In genomic region chr12:57462307-57463253, GRCh38 we compare ENCODE assay signal across 8 cellular contexts. TPM values are rescaled to one million over a fixed set of nuclear protein-coding genes. Genes with fewer than 3 reads are reported as not detected.
DNase-seq lines count a peak whose midpoint lies in the region; ATAC-seq and TF ChIP-seq lines count a peak whose summit lies in the region.

No MANE protein-coding gene starts in this region.

- peak; percentile 57 for ATAC-seq in HG03442 (IDR thresholded peaks at IDR 0.05; ENCODE audit: unreplicated experiment)

- intact Hi-C loops in activated CD4-positive, alpha-beta T cell treated with anti-CD3 and anti-CD28 coated beads, Interleukin-2, amount 10 ng/mL, durations not matched to agents 24 days and 14 days (cut with micrococcal nuclease) = loop anchor here (1.0 to 5.0 kb wide), 4 partner anchors 16 to 280 kb away; partner anchors contain the start of gene MBD6

- peak overlapping the region; percentile 27 to 77 for H3K27ac ChIP-seq in liver (ENCODE audit: low read depth in 1 of 2, low read length in 2 of 2)

- H3K27me3 Mint-ChIP-seq in activated CD4-positive, alpha-beta T cell treated with anti-CD3 and anti-CD28 coated beads, Interleukin-2, amount 10 ng/mL, durations not matched to agents 24 days and 14 days = peaks cover 20% of the 10 kb centered on the region

- H3K9me3 Mint-ChIP-seq in activated CD4-positive, alpha-beta T cell treated with anti-CD3 and anti-CD28 coated beads, Interleukin-2, amount 10 ng/mL, durations not matched to agents 24 days and 14 days = no peaks in the 10 kb centered on the region

- TF ChIP-seq RAD21 in liver (IDR thresholded peaks at IDR 0.05) = peak; percentile 89 to 93

- WGBS in liver = 5% methylated on average over 30 of the region's 30 CpGs

- peak; percentile 93 for TF ChIP-seq CTCF in liver (IDR thresholded peaks at IDR 0.05; ENCODE audit: low read depth, low read length, missing input control)

- peak overlapping the region in 1 of 2 donors; percentile 31 for H3K9ac ChIP-seq in liver (ENCODE audit: low read depth in 1 of 2, low read length in 2 of 2)

- peaks cover 9% of the 10 kb centered on the region for H3K36me3 Mint-ChIP-seq in activated CD4-positive, alpha-beta T cell treated with anti-CD3 and anti-CD28 coated beads, Interleukin-2, amount 10 ng/mL, durations not matched to agents 24 days and 14 days (ENCODE audit: low read depth)

- peak overlapping the region; percentile 89 for H3K4me3 Mint-ChIP-seq in activated CD4-positive, alpha-beta T cell treated with anti-CD3 and anti-CD28 coated beads, Interleukin-2, amount 10 ng/mL, durations not matched to agents 24 days and 14 days

- H3K27me3 ChIP-seq in liver (ENCODE audit: control insufficient read depth in 4 of 4, insufficient read depth in 4 of 4, low read length in 3 of 4) = no peaks in the 10 kb centered on the region

- H3K9me3 ChIP-seq in liver (ENCODE audit: control insufficient read depth in 4 of 4, low read length in 3 of 4) = no peaks in the 10 kb centered on the region

- H3K27ac Mint-ChIP-seq in activated CD4-positive, alpha-beta T cell treated with anti-CD3 and anti-CD28 coated beads, Interleukin-2, amount 10 ng/mL, durations not matched to agents 24 days and 14 days = peak overlapping the region; percentile 79

- DNase-seq in CD1c-positive myeloid dendritic cell (ENCODE audit: extremely low spot score) (peak; percentile 89), GM19240 (ENCODE audit: insufficient read length, low spot score) (peak; percentile 95), NCI-H510A treated with DMSO at 0.1 percent for 48 hours (lab: John Stamatoyannopoulos, UW) (peak; percentile 97), dermis blood vessel endothelial cell (peak; percentile 90)
- peak; percentile 97 for DNase-seq in activated CD4-positive, alpha-beta T cell treated with anti-CD3 and anti-CD28 coated beads, Interleukin-2, amount 10 ng/mL, durations not matched to agents 24 days and 14 days
- DNase-seq in stimulated activated CD4-positive, alpha-beta T cell treated with anti-CD3 and anti-CD28 coated beads, Interleukin-4, amount 100 ng/mL, for 1 hour = peak; percentile 87

- H3K36me3 ChIP-seq in liver (ENCODE audit: control insufficient read depth in 4 of 4, insufficient read depth in 3 of 4, low read depth in 1 of 4, low read length in 3 of 4) = no peaks in the 10 kb centered on the region

- peaks cover 7 to 30% (median 20%) of the 10 kb centered on the region in 4 donors for H3K4me1 ChIP-seq in liver (ENCODE audit: control insufficient read depth in 4 of 4, insufficient read depth in 4 of 4, low read length in 3 of 4)

- peak overlapping the region; percentile 52 to 60 (median 55) for H3K4me3 ChIP-seq in liver (ENCODE audit: low read depth in 1 of 3, low read length in 3 of 3)

- H3K4me1 Mint-ChIP-seq in activated CD4-positive, alpha-beta T cell treated with anti-CD3 and anti-CD28 coated beads, Interleukin-2, amount 10 ng/mL, durations not matched to agents 24 days and 14 days = peaks cover 49% of the 10 kb centered on the region

TF ChIP-seq in liver, 16 proteins besides CTCF, POLR2A, EP300 and RAD21:
- TF ChIP-seq SP1 (IDR thresholded peaks at IDR 0.05) (peak; percentile 33), HNF4G (IDR thresholded peaks at IDR 0.05) (no peak), HNF4A (conservative IDR thresholded peaks at IDR 0.05) (peak; percentile 15 to 28), REST (IDR thresholded peaks at IDR 0.05) (peak; percentile 36), ZBTB33 (IDR thresholded peaks at IDR 0.05) (no peak), GABPA (IDR thresholded peaks at IDR 0.05 in 1 of 2, conservative IDR thresholded peaks at IDR 0.05 in 1 of 2) (no peak), YY1 (IDR thresholded peaks at IDR 0.05) (no peak)

RNA-seq across cellular contexts. Expression of gene GLI1, which starts 3.0 kb away (rescaled TPM):
- 0.96 and 1.2 TPM in 2 replicates for total RNA-seq in activated CD4-positive, alpha-beta T cell treated with anti-CD3 and anti-CD28 coated beads, Interleukin-2, amount 10 ng/mL, durations not matched to agents 24 days and 14 days
- total RNA-seq in dermis blood vessel endothelial cell (0.17 and 0.47 TPM in 2 replicates), liver (under 1 TPM; 0.09 to 0.25 TPM)
- under 1 TPM; 0.23 to 0.44 TPM for polyA plus RNA-seq in liver

RNA-seq across cellular contexts. Expression of gene INHBE, which starts 7.5 kb away (rescaled TPM):
- 0.07 TPM in 1 of 2 replicates, not detected in the other for total RNA-seq in activated CD4-positive, alpha-beta T cell treated with anti-CD3 and anti-CD28 coated beads, Interleukin-2, amount 10 ng/mL, durations not matched to agents 24 days and 14 days
- total RNA-seq in dermis blood vessel endothelial cell = not detected in 2 replicates
- total RNA-seq in liver = 100 to 1,000 TPM in 1 of 2 donors, 10 to 100 TPM in 1; 17.6 to 181 TPM
- 100 to 1,000 TPM in 1 of 2 donors, 10 to 100 TPM in 1; 82.5 to 137 TPM for polyA plus RNA-seq in liver

RNA-seq across cellular contexts. Expression of gene ARHGAP9, which starts 17.1 kb away (rescaled TPM):
- 102 and 103 TPM in 2 replicates for total RNA-seq in activated CD4-positive, alpha-beta T cell treated with anti-CD3 and anti-CD28 coated beads, Interleukin-2, amount 10 ng/mL, durations not matched to agents 24 days and 14 days
- total RNA-seq in dermis blood vessel endothelial cell (not detected in 2 replicates), liver (10 to 100 TPM in 1 of 2 donors, 1 to 10 TPM in 1; 7.7 to 12.0 TPM)
- 1 to 10 TPM; 3.0 to 6.5 TPM for polyA plus RNA-seq in liver

RNA-seq across cellular contexts. Expression of gene MARS1, which starts 25.3 kb away (rescaled TPM):
- 307 and 316 TPM in 2 replicates for total RNA-seq in activated CD4-positive, alpha-beta T cell treated with anti-CD3 and anti-CD28 coated beads, Interleukin-2, amount 10 ng/mL, durations not matched to agents 24 days and 14 days
- total RNA-seq in dermis blood vessel endothelial cell = 71.6 and 81.2 TPM in 2 replicates
- 10 to 100 TPM; 45.0 to 83.3 TPM for total RNA-seq in liver
- 10 to 100 TPM; 43.9 to 66.9 TPM for polyA plus RNA-seq in liver

RNA-seq across cellular contexts. Expression of gene INHBC, which starts 28.0 kb away (rescaled TPM):
- 0.12 TPM in 1 of 2 replicates, not detected in the other for total RNA-seq in activated CD4-positive, alpha-beta T cell treated with anti-CD3 and anti-CD28 coated beads, Interleukin-2, amount 10 ng/mL, durations not matched to agents 24 days and 14 days
- total RNA-seq in dermis blood vessel endothelial cell (not detected in 2 replicates), liver (100 to 1,000 TPM in 1 of 2 donors, 1 to 10 TPM in 1; 2.8 to 102 TPM)
- 100 to 1,000 TPM in 1 of 2 donors, 10 to 100 TPM in 1; 71.0 to 134 TPM for polyA plus RNA-seq in liver

Comparison
In these comparisons a context has a peak if more than half of its experiments do, and no peak if none do; other contexts are left out.
1. Peak in every context shown above with its lines: DNase-seq, ATAC-seq, H3K4me3 ChIP-seq and H3K27ac ChIP-seq.
2. RNA of gene INHBE, which starts 7.5 kb away (total RNA-seq): 17.6 to 181 TPM in liver; 0.07 TPM in activated CD4-positive, alpha-beta T cell treated with anti-CD3 and anti-CD28 coated beads, Interleukin-2, amount 10 ng/mL, durations not matched to agents 24 days and 14 days and not detected in dermis blood vessel endothelial cell; every median in the first group is over 10 times any median in the second.